ENCODE assay signal across 1 cellular context in genomic region chr15:44728576-44729393, GRCh38.
TF ChIP-seq lines count a peak whose summit lies in the region.

No MANE protein-coding gene starts in this region.

TF ChIP-seq in K562, 482 proteins besides CTCF, POLR2A, EP300 and RAD21 (continued from another document and continues in another):
- no peak for TF ChIP-seq IRF1 (CRISPR knock-in tag; IDR thresholded peaks at IDR 0.05; ENCODE audit: borderline replicate concordance)
- TF ChIP-seq SP1 (CRISPR knock-in tag; IDR thresholded peaks at IDR 0.05) = peak; percentile 29
- no peak for TF ChIP-seq CREB3 (tag; conservative IDR thresholded peaks at IDR 0.05; ENCODE audit: low read depth)
- peak; percentile 69 for TF ChIP-seq SMARCC2 (IDR thresholded peaks at IDR 0.05; ENCODE audit: low read depth)
- TF ChIP-seq JUN (IDR thresholded peaks at IDR 0.05; ENCODE audit: borderline replicate concordance, low read depth, low read length) = peak; percentile 84
- TF ChIP-seq JUN (CRISPR knock-in tag; IDR thresholded peaks at IDR 0.05; ENCODE audit: borderline replicate concordance) = no peak; the same call in 1 of the 2 replicates
- no peak for TF ChIP-seq KHSRP (IDR thresholded peaks at IDR 0.05)
- TF ChIP-seq ESRRA (IDR thresholded peaks at IDR 0.05; ENCODE audit: borderline replicate concordance, low read depth) = peak; percentile 98
- TF ChIP-seq TCFL5 (CRISPR knock-in tag; conservative IDR thresholded peaks at IDR 0.05) = no peak
- TF ChIP-seq CSDE1 (IDR thresholded peaks at IDR 0.05) = no peak
- peak; percentile 79; the same call in 1 of the 2 replicates for TF ChIP-seq ZNF175 (CRISPR knock-in tag; IDR thresholded peaks at IDR 0.05; ENCODE audit: low read depth)
- no peak for TF ChIP-seq NR3C1 (CRISPR knock-in tag; IDR thresholded peaks at IDR 0.05)
- TF ChIP-seq TAF9B (IDR thresholded peaks at IDR 0.05; ENCODE audit: partially characterized antibody) = peak; percentile 97
- TF ChIP-seq POLR2AphosphoS2 (IDR thresholded peaks at IDR 0.05; ENCODE audit: low read length) = no peak
- no peak for TF ChIP-seq ESRRB (CRISPR knock-in tag; IDR thresholded peaks at IDR 0.05; ENCODE audit: borderline replicate concordance)
- peak; percentile 79 for TF ChIP-seq NFYB (IDR thresholded peaks at IDR 0.05; ENCODE audit: extremely low read depth, insufficient read length)
- TF ChIP-seq ZNF586 (CRISPR knock-in tag; conservative IDR thresholded peaks at IDR 0.05) = no peak
- TF ChIP-seq NCOA6 (IDR thresholded peaks at IDR 0.05) = no peak
- peak in 1 of 2 experiments; percentile 42 for TF ChIP-seq AFF1 (IDR thresholded peaks at IDR 0.05; ENCODE audit: low read depth in 1 of 2, partially characterized antibody in 2 of 2)
- no peak for TF ChIP-seq ZBTB9 (CRISPR knock-in tag; IDR thresholded peaks at IDR 0.05)
- TF ChIP-seq HMBOX1 (IDR thresholded peaks at IDR 0.05) = peak; percentile 62
- peak; percentile 87 for TF ChIP-seq C11orf30 (IDR thresholded peaks at IDR 0.05; ENCODE audit: low read depth)
- no peak for TF ChIP-seq POU5F1 (IDR thresholded peaks at IDR 0.05; ENCODE audit: borderline replicate concordance, low read depth, low read length, partially characterized antibody)
- TF ChIP-seq MGA (IDR thresholded peaks at IDR 0.05) = peak; percentile 42; the same call in 1 of the 2 replicates
- peak; percentile 90 for TF ChIP-seq VEZF1 (CRISPR knock-in tag; IDR thresholded peaks at IDR 0.05)
- peak; percentile 74 for TF ChIP-seq KDM5B (IDR thresholded peaks at IDR 0.05; ENCODE audit: insufficient replicate concordance, low read depth, low read length)
- TF ChIP-seq CBX8 (IDR thresholded peaks at IDR 0.05; ENCODE audit: borderline replicate concordance, extremely low read depth, low read depth, low read length, poor library complexity, severe bottlenecking) = no peak
- peak; percentile 71 for TF ChIP-seq L3MBTL2 (IDR thresholded peaks at IDR 0.05)
- no peak for TF ChIP-seq ZBTB43 (CRISPR knock-in tag; IDR thresholded peaks at IDR 0.05)
